ENCODE assay signal across 12 cellular contexts in the genomic region with DNA sequence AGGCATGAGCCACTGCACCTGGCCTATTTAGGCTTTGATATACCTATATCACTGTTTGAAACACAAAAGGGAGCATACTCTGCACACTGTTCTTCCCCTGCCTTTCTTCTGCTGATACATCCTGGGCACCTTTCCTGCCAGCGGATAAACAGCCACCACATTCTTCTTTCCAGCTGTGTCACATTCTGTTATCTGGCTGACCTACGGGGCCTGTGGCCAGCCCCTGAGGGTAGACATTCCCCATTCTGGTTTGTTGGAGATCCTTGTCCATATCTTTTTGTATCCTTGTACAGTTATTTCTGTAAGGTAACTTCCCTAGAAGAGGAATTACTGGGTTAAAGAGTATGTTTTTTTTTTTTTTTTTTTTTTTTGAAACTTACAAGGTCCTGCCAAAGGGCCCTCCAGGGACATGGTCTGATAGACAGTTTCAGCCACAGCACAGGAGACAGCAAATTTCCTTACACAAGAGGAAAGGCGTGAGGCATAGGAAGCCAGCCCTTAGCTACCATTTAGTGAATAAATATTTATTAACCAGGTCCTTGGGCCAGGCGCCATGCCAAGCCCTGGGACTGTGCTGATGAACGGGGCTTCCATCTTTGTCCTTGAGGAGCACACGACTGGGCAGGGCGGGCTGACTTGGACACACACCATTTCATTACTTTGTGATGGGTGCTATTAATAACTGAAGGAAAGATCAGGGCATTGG. TPM values are rescaled to one million over a fixed set of nuclear protein-coding genes. Genes with fewer than 3 reads are reported as not detected.
DNase-seq lines count a peak whose midpoint lies in the region; ATAC-seq and TF ChIP-seq lines count a peak whose summit lies in the region.
"Had no signal": no experiment of that assay in that cellular context is flagged by ENCODE, and none has a peak within 500 bp of the region (broad histone marks: within the 10 kb centered on the region; RNA-seq: fewer than 3 reads in every experiment).

No MANE protein-coding gene starts in this region.

- H2BK15ac ChIP-seq in mesenchymal stem cell (ENCODE audit: low read depth, poor library complexity, severe bottlenecking): no peak overlapping the region

- H3K9me3 ChIP-seq in Panc1 (ENCODE audit: control insufficient read depth, insufficient read depth, low read depth, low read length) (no peaks in the 10 kb centered on the region), mesenchymal stem cell (ENCODE audit: control insufficient read depth, low read length) (no peaks in the 10 kb centered on the region), stomach (no peaks in the 10 kb centered on the region)

- H3K18ac ChIP-seq in mesenchymal stem cell (ENCODE audit: low read depth in 1 of 2, low read length in 2 of 2): peak overlapping the region; percentile 41 to 54

- intact Hi-C loops in Panc1 (cut with micrococcal nuclease; ENCODE audit: unreplicated experiment) (no loop called here), stomach (cut with DNase I; ENCODE audit: low total_unique reads) (no loop called here)

- H3K4me2 ChIP-seq in mesenchymal stem cell (ENCODE audit: low read length, poor library complexity, severe bottlenecking): no peak overlapping the region

- CTCF ChIA-PET in Panc1 (lab: Charles Lee): no interaction called here

- H3K79me1 ChIP-seq in mesenchymal stem cell (replicated peaks; ENCODE audit: low read length, poor library complexity, severe bottlenecking): peaks cover 24% of the 10 kb centered on the region

- peak overlapping the region; percentile 56; the same call in 1 of the 2 replicates for H3K27ac ChIP-seq in Panc1 (ENCODE audit: low read length)
- H3K27ac ChIP-seq in mesenchymal stem cell (ENCODE audit: low read length, poor library complexity, severe bottlenecking): peak overlapping the region; percentile 4
- peak overlapping the region; percentile 66 to 98 (median 86) for H3K27ac ChIP-seq in stomach

- 67% methylated on average over 7 of the region's 7 CpGs for WGBS in mesenchymal stem cell
- WGBS in stomach, 5 donors: 15 to 36% (median 31%) methylated on average over 7 of the region's 7 CpGs

- no peak overlapping the region for H2BK12ac ChIP-seq in mesenchymal stem cell (ENCODE audit: low read length in 2 of 2)

- no peak overlapping the region for H2BK120ac ChIP-seq in mesenchymal stem cell (ENCODE audit: low read depth, low read length)

- no peaks in the 10 kb centered on the region for H3K27me3 ChIP-seq in Panc1 (ENCODE audit: control insufficient read depth, insufficient read depth, low read length)
- no peaks in the 10 kb centered on the region for H3K27me3 ChIP-seq in mesenchymal stem cell (ENCODE audit: control insufficient read depth in 1 of 2, insufficient read depth in 1 of 2, low read length in 2 of 2)
- H3K27me3 ChIP-seq in stomach: no peaks in the 10 kb centered on the region

- no TSS peak for BruUV-seq in Panc1 (replicated peaks; lab: Mats Ljungman, UMichigan)

- H3K14ac ChIP-seq in mesenchymal stem cell (ENCODE audit: low read length in 2 of 2): no peak overlapping the region

- POLR2A ChIA-PET in Panc1 (lab: Charles Lee): no interaction called here

- TF ChIP-seq POLR2A in stomach (IDR thresholded peaks at IDR 0.05): no peak

- no peak overlapping the region for H3K4me3 ChIP-seq in Panc1 (ENCODE audit: low read depth in 2 of 2, low read length in 2 of 2)
- no peak overlapping the region for H3K4me3 ChIP-seq in mesenchymal stem cell (ENCODE audit: insufficient read depth in 1 of 2, low read depth in 1 of 2, low read length in 2 of 2)
- no peak overlapping the region for H3K4me3 ChIP-seq in stomach

- DNase-seq in Panc1 (ENCODE audit: low read depth, low spot score): no peak
- DNase-seq in mesenchymal stem cell: peak; percentile 85
- DNase-seq in stomach: peak; percentile 84
- DNase-seq in occipital lobe (lab: John Stamatoyannopoulos, UW): no peak
- no peak for DNase-seq in ureter (ENCODE audit: low spot score)
- DNase-seq in NCI-H2196 treated with DMSO at 0.1 percent for 48 hours (lab: John Stamatoyannopoulos, UW; ENCODE audit: unreplicated experiment): no peak
- DNase-seq: activated gamma-delta T cell; CD8-positive, alpha-beta memory T cell; H7; Karpas-422 had no signal

- TF ChIP-seq EP300 in stomach (IDR thresholded peaks at IDR 0.05): peak; percentile 74

- no peak overlapping the region for H2AFZ ChIP-seq in mesenchymal stem cell (ENCODE audit: low read depth, low read length)

- H3K4ac ChIP-seq in mesenchymal stem cell (ENCODE audit: low read depth in 1 of 2, low read length in 2 of 2): peak overlapping the region; percentile 0 to 24

- H3K36me3 ChIP-seq in Panc1 (ENCODE audit: control insufficient read depth, insufficient read depth, low read length): peaks cover 5% of the 10 kb centered on the region; the same call in 1 of the 2 replicates
- H3K36me3 ChIP-seq in mesenchymal stem cell (ENCODE audit: control insufficient read depth in 1 of 2, insufficient read depth in 2 of 2, low read depth in 1 of 2, low read length in 2 of 2): peaks cover 23 to 62% of the 10 kb centered on the region in 2 experiments
- H3K36me3 ChIP-seq in stomach: peaks cover 10 to 37% (median 24%) of the 10 kb centered on the region in 4 donors

- peaks cover 11% of the 10 kb centered on the region for H3K4me1 ChIP-seq in Panc1 (ENCODE audit: control insufficient read depth, insufficient read depth, low read length)
- H3K4me1 ChIP-seq in mesenchymal stem cell (ENCODE audit: control insufficient read depth, insufficient read depth, low read depth, low read length): peaks cover 18% of the 10 kb centered on the region
- peaks cover 28 to 76% (median 60%) of the 10 kb centered on the region in 4 donors for H3K4me1 ChIP-seq in stomach

- TF ChIP-seq CTCF in Panc1 (IDR thresholded peaks at IDR 0.05): no peak
- TF ChIP-seq CTCF in stomach (IDR thresholded peaks at IDR 0.05): no peak

- no peak overlapping the region for H3K23ac ChIP-seq in mesenchymal stem cell (ENCODE audit: low read length in 2 of 2)

- H2BK5ac ChIP-seq in mesenchymal stem cell (ENCODE audit: low read depth, low read length, poor library complexity, severe bottlenecking): no peak overlapping the region

- no peak overlapping the region for H4K91ac ChIP-seq in mesenchymal stem cell (ENCODE audit: low read length)

- peak overlapping the region; percentile 69 for H3K9ac ChIP-seq in mesenchymal stem cell (ENCODE audit: low read length)

- H4K8ac ChIP-seq in mesenchymal stem cell (ENCODE audit: low read length): no peak overlapping the region

- peak overlapping the region; percentile 85 for H2AK5ac ChIP-seq in mesenchymal stem cell (ENCODE audit: low read length, severe bottlenecking)

- in situ Hi-C loops in Panc1 (cut with HindIII; ENCODE audit: low pct_unique_long_range_greater_than_20kb, low sequenced_read_pairs): no loop called here

- ATAC-seq in Panc1 (no peak), esophagus mucosa (peak; percentile 26), HG03432 (IDR thresholded peaks at IDR 0.05; ENCODE audit: unreplicated experiment) (no peak)

RNA-seq across cellular contexts. Expression of a gene that starts 57.8 kb away (rescaled TPM):
- total RNA-seq in Panc1 (2021; ENCODE audit: unreplicated experiment) (206 TPM), esophagus mucosa (58.3 TPM), stomach (100 to 1,000 TPM in 4 of 5 donors, 10 to 100 TPM in 1; 98.8 to 293 (median 137) TPM), occipital lobe (41.5 TPM), ureter (140 TPM)
- 419 TPM for polyA plus RNA-seq in Panc1 (2012; ENCODE audit: insufficient read length)
- 143 TPM for polyA plus RNA-seq in mesenchymal stem cell (2013, experiment 1 of 2)
- 140 TPM for polyA plus RNA-seq in mesenchymal stem cell (2013, experiment 2 of 2)
- 10 to 100 TPM; 54.5 to 95.3 (median 83.7) TPM for polyA plus RNA-seq in stomach

Comparison
In these comparisons a context has a peak if more than half of its experiments do, and no peak if none do; other contexts are left out.
1. DNase-seq: peak in mesenchymal stem cell (single experiment) and stomach (single experiment); none in Panc1 (single experiment), occipital lobe (single experiment), ureter (single experiment) and NCI-H2196 treated with DMSO at 0.1 percent for 48 hours (single experiment).
2. H3K27ac ChIP-seq: peak in every context shown above with its lines; median percentile 86 in stomach; 56 in Panc1; 4 in mesenchymal stem cell.